ENCODE assay signal across 17 cellular contexts in genomic region chr2:171667041-171667440, GRCh38. TPM values are rescaled to one million over a fixed set of nuclear protein-coding genes. Genes with fewer than 3 reads are reported as not detected.
DNase-seq lines count a peak whose midpoint lies in the region; ATAC-seq and TF ChIP-seq lines count a peak whose summit lies in the region.
"Had no signal": no experiment of that assay in that cellular context is flagged by ENCODE, and none has a peak within 500 bp of the region (broad histone marks: within the 10 kb centered on the region; RNA-seq: fewer than 3 reads in every experiment).

No MANE protein-coding gene starts in this region.

- TF ChIP-seq CTCF in dorsolateral prefrontal cortex (IDR thresholded peaks at IDR 0.05 in 54 of 56, conservative IDR thresholded peaks at IDR 0.05 in 2 of 56; ENCODE audit: low read depth in 1 of 56, partially characterized antibody in 56 of 56) (no peak), A673 (conservative IDR thresholded peaks at IDR 0.05; ENCODE audit: low read depth, low read length) (no peak)

- DNase-seq in dorsolateral prefrontal cortex (no peak), A673 (ENCODE audit: low spot score) (no peak), HT-29 (ENCODE audit: low spot score) (no peak)
- DNase-seq: CD4-positive, CD25-positive, alpha-beta regulatory T cell; CD8-positive, alpha-beta T cell; DMS 273 treated with DMSO at 0.1 percent for 48 hours; DMS53; DMS79 treated with DMSO at 0.1 percent for 48 hours; GF-D8; GM23248; H9; HFFc6 had no signal

- POLR2A ChIA-PET in A673 (lab: Charles Lee; ENCODE audit: low non-redundant PET): no interaction called here

- H3K27ac ChIP-seq in angular gyrus (ENCODE audit: low read depth, low read length): peak overlapping the region; percentile 78
- peak overlapping the region in 57 of 59 donors; percentile 28 to 98 (median 92) for H3K27ac ChIP-seq in dorsolateral prefrontal cortex
- H3K27ac ChIP-seq in temporal lobe (ENCODE audit: low read depth, low read length): peak overlapping the region; percentile 92
- no peak overlapping the region for H3K27ac ChIP-seq in A673 (ENCODE audit: low read depth, low read length, poor library complexity, severe bottlenecking)
- H3K27ac ChIP-seq: BLaER1, C4-2B, GM23248 had no signal

- H3K4me3 ChIP-seq in dorsolateral prefrontal cortex (no peak overlapping the region), A673 (ENCODE audit: low read depth, low read length, poor library complexity, severe bottlenecking) (no peak overlapping the region)
- H3K4me3 ChIP-seq: BLaER1, GM23248 had no signal

- H3K36me3 ChIP-seq in A673 (ENCODE audit: insufficient read depth, low read length, poor library complexity, severe bottlenecking): no peaks in the 10 kb centered on the region
- H3K36me3 ChIP-seq: BLaER1 had no signal

- peaks cover 39% of the 10 kb centered on the region for H3K4me1 ChIP-seq in A673 (ENCODE audit: insufficient read depth, low read length, poor library complexity, severe bottlenecking)
- H3K4me1 ChIP-seq: BLaER1 had no signal

- no peaks in the 10 kb centered on the region for H3K9me3 ChIP-seq in A673 (ENCODE audit: low read depth, low read length, poor library complexity, severe bottlenecking)
- H3K9me3 ChIP-seq: BLaER1 had no signal

- BruUV-seq in A673 (replicated peaks; lab: Mats Ljungman, UMichigan): no TSS peak

- intact Hi-C loops in dorsolateral prefrontal cortex (cut with DNase I) (loop anchor here in 1 of 2 donors (10.0 kb wide), 1 partner anchor 62 kb away; no protein-coding TSS in a partner anchor), A673 (cut with micrococcal nuclease; ENCODE audit: unreplicated experiment) (no loop called here)

- ATAC-seq in GM21717 (IDR thresholded peaks at IDR 0.05; ENCODE audit: unreplicated experiment): no peak
- ATAC-seq: CD8-positive, alpha-beta T cell had no signal

- CTCF ChIA-PET in A673 (lab: Charles Lee): no interaction called here

- H3K27me3 ChIP-seq in dorsolateral prefrontal cortex (peaks cover 0 to 9% (median 0%) of the 10 kb centered on the region in 45 donors), A673 (replicated peaks; ENCODE audit: insufficient read depth, low read depth, low read length, poor library complexity) (no peaks in the 10 kb centered on the region)
- H3K27me3 ChIP-seq: BLaER1 had no signal

RNA-seq across cellular contexts. Expression of gene DYNC1I2, which starts 20.2 kb away (rescaled TPM):
- total RNA-seq in dorsolateral prefrontal cortex: 100 to 1,000 TPM; 100 to 259 (median 151) TPM
- 234 TPM for total RNA-seq in temporal lobe
- 124 and 127 TPM in 2 replicates for total RNA-seq in A673 (2021)
- 27.0 and 32.4 TPM in 2 replicates for total RNA-seq in HT-29 (2014; rRNA removed; shearing (Covaris generic))
